In genomic region chr2:182167882-182168281, GRCh38 we compare ENCODE assay signal across 16 cellular contexts.
A peak's percentile ranks its signal among the peaks of the same experiment; 100 is the strongest.
DNase-seq lines count a peak whose midpoint lies in the region; ATAC-seq and TF ChIP-seq lines count a peak whose summit lies in the region.
"Had no signal": no experiment of that assay in that cellular context is flagged by ENCODE, and none has a peak within 500 bp of the region (broad histone marks: within the 10 kb centered on the region; RNA-seq: fewer than 3 reads in every experiment).

No MANE protein-coding gene starts in this region.

- H3K4me1 ChIP-seq in A673 (ENCODE audit: insufficient read depth, low read length, poor library complexity, severe bottlenecking) (no peaks in the 10 kb centered on the region), psoas muscle (no peaks in the 10 kb centered on the region), stomach (no peaks in the 10 kb centered on the region), right cardiac atrium (ENCODE audit: control insufficient read depth, insufficient read depth, low read length) (no peaks in the 10 kb centered on the region)

- POLR2A ChIA-PET in A673 (lab: Charles Lee; ENCODE audit: low non-redundant PET) = no interaction called here

- H3K27ac ChIP-seq in A673 (ENCODE audit: low read depth, low read length, poor library complexity, severe bottlenecking) (no peak overlapping the region), psoas muscle (no peak overlapping the region), stomach (no peak overlapping the region), right cardiac atrium (ENCODE audit: low read length) (no peak overlapping the region)

- H3K27me3 ChIP-seq in A673 (replicated peaks; ENCODE audit: insufficient read depth, low read depth, low read length, poor library complexity) (no peaks in the 10 kb centered on the region), psoas muscle (ENCODE audit: insufficient read depth in 3 of 3, low read length in 2 of 3) (no peaks in the 10 kb centered on the region), stomach (no peaks in the 10 kb centered on the region), right cardiac atrium (ENCODE audit: control insufficient read depth, insufficient read depth) (no peaks in the 10 kb centered on the region)

- H3K4me3 ChIP-seq in A673 (ENCODE audit: low read depth, low read length, poor library complexity, severe bottlenecking) (no peak overlapping the region), fibroblast of mammary gland (ENCODE audit: control insufficient read depth, low read depth, low read length) (no peak overlapping the region), psoas muscle (no peak overlapping the region), stomach (no peak overlapping the region), right cardiac atrium (ENCODE audit: low read length) (no peak overlapping the region)
- H3K4me3 ChIP-seq: GM23338 had no signal

- peak in 3 of 4 donors; percentile 39 to 65 (median 45) for ATAC-seq in psoas muscle
- no peak for ATAC-seq in right cardiac atrium
- ATAC-seq: GM23338 had no signal

- no peak for TF ChIP-seq EP300 in stomach (IDR thresholded peaks at IDR 0.05)

- CTCF ChIA-PET in A673 (lab: Charles Lee) = no interaction called here

- TF ChIP-seq POLR2A in stomach (IDR thresholded peaks at IDR 0.05) = no peak

- intact Hi-C loops in A673 (cut with micrococcal nuclease; ENCODE audit: unreplicated experiment) (no loop called here), psoas muscle (cut with DNase I) (no loop called here), stomach (cut with DNase I; ENCODE audit: low total_unique reads) (no loop called here), right cardiac atrium (cut with DNase I) (no loop called here)

- WGBS in psoas muscle, 3 donors = 28 to 39% (median 32%) methylated on average over 4 of the region's 4 CpGs
- WGBS in stomach, 5 donors = 77 to 85% (median 83%) methylated on average over 4 of the region's 4 CpGs
- WGBS in right cardiac atrium = 68% methylated on average over 4 of the region's 4 CpGs

- H3K36me3 ChIP-seq in A673 (ENCODE audit: insufficient read depth, low read length, poor library complexity, severe bottlenecking) (no peaks in the 10 kb centered on the region), psoas muscle (ENCODE audit: insufficient read depth in 1 of 2, low read depth in 1 of 2) (no peaks in the 10 kb centered on the region), stomach (no peaks in the 10 kb centered on the region)

- BruUV-seq in A673 (replicated peaks; lab: Mats Ljungman, UMichigan) = no TSS peak

- peak; percentile 30 for DNase-seq in A673 (ENCODE audit: low spot score)
- peak; percentile 73 for DNase-seq in LHCN-M2 (ENCODE audit: low read depth)
- DNase-seq in fibroblast of mammary gland (ENCODE audit: low read depth) = peak; percentile 6
- no peak for DNase-seq in psoas muscle
- DNase-seq in amygdala (lab: John Stamatoyannopoulos, UW) = no peak
- no peak for DNase-seq in NCI-H1436 treated with DMSO at 0.1 percent for 48 hours (lab: John Stamatoyannopoulos, UW)
- no peak for DNase-seq in stomach
- no peak for DNase-seq in right cardiac atrium
- DNase-seq: 8988T; ACHN; C1 segment of cervical spinal cord; Calu3; CD4-positive, alpha-beta T cell; DMS 273 treated with DMSO at 0.1 percent for 48 hours; H7 had no signal

- TF ChIP-seq CTCF in A673 (conservative IDR thresholded peaks at IDR 0.05; ENCODE audit: low read depth, low read length) (no peak), fibroblast of mammary gland (conservative IDR thresholded peaks at IDR 0.05; ENCODE audit: control insufficient read depth, insufficient read depth, low read depth, low read length) (no peak), psoas muscle (IDR thresholded peaks at IDR 0.05) (no peak), stomach (IDR thresholded peaks at IDR 0.05) (no peak)

- H3K9me3 ChIP-seq in A673 (ENCODE audit: low read depth, low read length, poor library complexity, severe bottlenecking) = no peaks in the 10 kb centered on the region
- H3K9me3 ChIP-seq in psoas muscle = no peaks in the 10 kb centered on the region
- H3K9me3 ChIP-seq in stomach = no peaks in the 10 kb centered on the region
- H3K9me3 ChIP-seq in right cardiac atrium (ENCODE audit: control insufficient read depth, low read length) = no peaks in the 10 kb centered on the region

Comparison
In these comparisons a context has a peak if more than half of its experiments do, and no peak if none do; other contexts are left out.
1. DNase-seq: peak in A673 (single experiment), LHCN-M2 (single experiment) and fibroblast of mammary gland (single experiment); none in psoas muscle (0 of 2), amygdala (0 of 56), NCI-H1436 treated with DMSO at 0.1 percent for 48 hours (single experiment), stomach (single experiment) and right cardiac atrium (0 of 3).
2. ATAC-seq: peak in psoas muscle (3 of 4); none in right cardiac atrium (0 of 2).